Comparison of ENCODE assay signal across 20 cellular contexts in the genomic region with DNA sequence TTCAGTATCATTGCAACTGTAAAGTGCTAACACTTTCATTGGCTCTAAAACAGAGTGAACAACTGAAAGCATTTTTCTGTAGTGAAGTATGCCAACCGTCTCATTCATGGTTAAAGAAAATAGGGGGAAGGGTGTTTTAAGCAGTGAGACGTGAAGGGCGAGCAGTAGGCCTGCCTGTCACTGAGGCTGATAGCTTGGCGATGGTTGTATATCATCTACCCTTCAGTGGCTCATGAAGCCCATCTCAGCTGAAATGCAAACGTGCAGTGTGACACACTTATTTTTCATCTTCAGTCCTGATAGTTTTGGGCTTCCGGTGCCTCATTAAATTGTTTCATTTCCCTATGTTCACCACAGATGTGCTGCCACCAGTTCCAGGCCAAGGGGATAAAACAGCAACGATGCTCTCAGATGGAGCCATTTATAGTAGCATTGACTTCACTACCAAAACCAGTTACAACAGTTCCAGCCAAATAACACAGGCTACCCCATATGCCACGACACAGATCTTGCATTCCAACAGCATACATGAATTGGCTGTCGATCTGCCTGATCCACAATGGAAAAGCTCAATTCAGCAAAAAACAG.
"Had no signal": no experiment of that assay in that cellular context is flagged by ENCODE, and none has a peak within 500 bp of the region (broad histone marks: within the 10 kb centered on the region; RNA-seq: fewer than 3 reads in every experiment).

No MANE protein-coding gene starts in this region.

- H2AFZ ChIP-seq: PC-9 had no signal

- ATAC-seq: activated CD4-positive, alpha-beta T cell treated with anti-CD3 and anti-CD28 coated beads for 36 hours; activated CD8-positive, alpha-beta T cell treated with anti-CD3 and anti-CD28 coated beads for 36 hours; activated T-cell treated with anti-CD3 and anti-CD28 coated beads, Interleukin-2, amount 50 U/mL, for 72 hours; T-cell had no signal

- H3K4me3 ChIP-seq: PC-9, SK-N-MC had no signal

- DNase-seq: activated CD4-positive, alpha-beta T cell treated with anti-CD3 and anti-CD28 coated beads for 36 hours; activated CD8-positive, alpha-beta memory T cell treated with anti-CD3 and anti-CD28 coated beads, Interleukin-2, amount 50 U/mL, for 4 hours; activated CD8-positive, alpha-beta T cell treated with anti-CD3 and anti-CD28 coated beads for 36 hours; activated gamma-delta T cell treated with Interleukin-2 at 50 U/mL for 16 hours; activated naive CD4-positive, alpha-beta T cell treated with anti-CD3 and anti-CD28 coated beads, Interleukin-2, amount 10 ng/mL, durations not matched to agents 7 days and 5 days; activated naive CD8-positive, alpha-beta T cell treated with anti-CD3 and anti-CD28 coated beads for 36 hours; activated T-cell treated with anti-CD3 and anti-CD28 coated beads, Interleukin-2, amount 50 U/mL, for 72 hours; cerebellar nuclear complex; KG1; NCI-H146; NCI-H187 treated with DMSO at 0.1 percent for 48 hours; NCI-H2081 treated with DMSO at 0.1 percent for 48 hours; NCI-H524; PC-9; T-cell; T-helper 2 cell; T1000; WERI-Rb-1 had no signal

- H3K4me2 ChIP-seq: PC-9 had no signal

- H3K27ac ChIP-seq: PC-9, SK-N-MC, WERI-Rb-1 had no signal

- H3K27me3 Mint-ChIP-seq: activated CD4-positive, alpha-beta T cell treated with anti-CD3 and anti-CD28 coated beads for 36 hours; activated CD8-positive, alpha-beta T cell treated with anti-CD3 and anti-CD28 coated beads for 36 hours; activated naive CD4-positive, alpha-beta T cell treated with anti-CD3 and anti-CD28 coated beads, Interleukin-2, amount 10 ng/mL, durations not matched to agents 7 days and 5 days; activated naive CD8-positive, alpha-beta T cell treated with anti-CD3 and anti-CD28 coated beads for 36 hours; T-cell had no signal

- H3K36me3 Mint-ChIP-seq: activated naive CD4-positive, alpha-beta T cell treated with anti-CD3 and anti-CD28 coated beads, Interleukin-2, amount 10 ng/mL, durations not matched to agents 7 days and 5 days; activated naive CD8-positive, alpha-beta T cell treated with anti-CD3 and anti-CD28 coated beads for 36 hours; T-cell had no signal

- H3K4me3 Mint-ChIP-seq: activated CD4-positive, alpha-beta T cell treated with anti-CD3 and anti-CD28 coated beads for 36 hours; activated CD8-positive, alpha-beta T cell treated with anti-CD3 and anti-CD28 coated beads for 36 hours; activated naive CD4-positive, alpha-beta T cell treated with anti-CD3 and anti-CD28 coated beads, Interleukin-2, amount 10 ng/mL, durations not matched to agents 7 days and 5 days; activated naive CD8-positive, alpha-beta T cell treated with anti-CD3 and anti-CD28 coated beads for 36 hours; activated T-cell treated with anti-CD3 and anti-CD28 coated beads, Interleukin-2, amount 50 U/mL, for 72 hours; T-cell had no signal

- H3K4me1 Mint-ChIP-seq: activated CD4-positive, alpha-beta T cell treated with anti-CD3 and anti-CD28 coated beads for 36 hours; activated naive CD4-positive, alpha-beta T cell treated with anti-CD3 and anti-CD28 coated beads, Interleukin-2, amount 10 ng/mL, durations not matched to agents 7 days and 5 days; activated naive CD8-positive, alpha-beta T cell treated with anti-CD3 and anti-CD28 coated beads for 36 hours; T-cell had no signal

- H3K27ac Mint-ChIP-seq: activated CD4-positive, alpha-beta T cell treated with anti-CD3 and anti-CD28 coated beads for 36 hours; activated CD8-positive, alpha-beta T cell treated with anti-CD3 and anti-CD28 coated beads for 36 hours; activated naive CD4-positive, alpha-beta T cell treated with anti-CD3 and anti-CD28 coated beads, Interleukin-2, amount 10 ng/mL, durations not matched to agents 7 days and 5 days; activated naive CD8-positive, alpha-beta T cell treated with anti-CD3 and anti-CD28 coated beads for 36 hours; activated T-cell treated with anti-CD3 and anti-CD28 coated beads, Interleukin-2, amount 50 U/mL, for 72 hours; activated T-helper 2 cell treated with anti-CD3 and anti-CD28 coated beads, Interferon-gamma antibody, Interleukin-2, Interleukin-4, amounts not matched to agents 10 μg/mL and 5 μg/mL and 100 μg/mL, durations not matched to agents 14 hours and 24 hours and 36 hours; T-cell had no signal

- H3K36me3 ChIP-seq: WERI-Rb-1 had no signal
